In the genomic region with DNA sequence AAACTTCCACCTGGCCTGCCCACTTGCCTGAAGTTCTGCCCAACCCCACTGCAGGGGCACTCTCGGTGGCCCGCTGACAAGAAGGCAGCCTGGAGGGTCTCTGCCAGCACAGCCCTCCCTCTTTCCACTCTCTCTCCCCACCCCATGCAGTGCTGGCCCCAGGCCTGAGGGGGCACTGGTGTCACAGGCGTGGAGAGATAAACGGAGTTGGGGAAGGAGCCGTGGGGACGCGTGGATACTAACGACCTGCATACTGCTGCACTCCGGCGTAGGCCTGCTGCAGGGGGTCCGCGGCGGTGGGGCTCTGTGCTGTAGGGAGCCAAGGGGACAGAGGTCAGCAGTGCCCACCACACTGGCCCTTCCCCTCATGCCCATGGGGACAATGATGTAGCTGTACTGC, we compare ENCODE assay signal across 2 cellular contexts.
TF ChIP-seq lines count a peak whose summit lies in the region.

No MANE protein-coding gene starts in this region.

TF ChIP-seq in IMR-90, 13 proteins besides CTCF, POLR2A, EP300 and RAD21:
- no peak for TF ChIP-seq CEBPB (IDR thresholded peaks at IDR 0.05; ENCODE audit: low read depth, low read length)
- TF ChIP-seq CHD1 (IDR thresholded peaks at IDR 0.05; ENCODE audit: low read depth, low read length): no peak
- TF ChIP-seq MAFK (IDR thresholded peaks at IDR 0.05; ENCODE audit: low read depth, low read length): no peak
- TF ChIP-seq, protein P1, sequence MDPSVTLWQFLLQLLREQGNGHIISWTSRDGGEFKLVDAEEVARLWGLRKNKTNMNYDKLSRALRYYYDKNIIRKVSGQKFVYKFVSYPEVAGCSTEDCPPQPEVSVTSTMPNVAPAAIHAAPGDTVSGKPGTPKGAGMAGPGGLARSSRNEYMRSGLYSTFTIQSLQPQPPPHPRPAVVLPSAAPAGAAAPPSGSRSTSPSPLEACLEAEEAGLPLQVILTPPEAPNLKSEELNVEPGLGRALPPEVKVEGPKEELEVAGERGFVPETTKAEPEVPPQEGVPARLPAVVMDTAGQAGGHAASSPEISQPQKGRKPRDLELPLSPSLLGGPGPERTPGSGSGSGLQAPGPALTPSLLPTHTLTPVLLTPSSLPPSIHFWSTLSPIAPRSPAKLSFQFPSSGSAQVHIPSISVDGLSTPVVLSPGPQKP (IDR thresholded peaks at IDR 0.05; ENCODE audit: borderline replicate concordance, low read depth, low read length): no peak
- TF ChIP-seq FOS (IDR thresholded peaks at IDR 0.05; ENCODE audit: low read depth, low read length): no peak
- no peak for TF ChIP-seq RFX5 (IDR thresholded peaks at IDR 0.05; ENCODE audit: low read depth, low read length)
- TF ChIP-seq MAZ (IDR thresholded peaks at IDR 0.05; ENCODE audit: borderline replicate concordance, low read depth, low read length): no peak
- TF ChIP-seq SMC3 (IDR thresholded peaks at IDR 0.05; ENCODE audit: low read depth, low read length): no peak
- TF ChIP-seq BHLHE40 (IDR thresholded peaks at IDR 0.05; ENCODE audit: low read depth, low read length): no peak
- TF ChIP-seq NFE2L2 (IDR thresholded peaks at IDR 0.05; ENCODE audit: low read depth, low read length): no peak

TF ChIP-seq in GM12878, 131 proteins besides CTCF, POLR2A, EP300 and RAD21:
- TF ChIP-seq MEF2A (IDR thresholded peaks at IDR 0.05; ENCODE audit: insufficient read depth, low read depth, low read length) (no peak), CREB1 (IDR thresholded peaks at IDR 0.05; ENCODE audit: low read depth) (no peak), SIX5 (IDR thresholded peaks at IDR 0.05; ENCODE audit: low read depth, low read length, severe bottlenecking) (no peak), BHLHE40 (IDR thresholded peaks at IDR 0.05; ENCODE audit: borderline replicate concordance in 1 of 2, low read depth in 2 of 2, low read length in 1 of 2) (no peak)
